Comparison of ENCODE assay signal across 9 cellular contexts in genomic region chr9:133558191-133559126, GRCh38. TPM values are rescaled to one million over a fixed set of nuclear protein-coding genes. Genes with fewer than 3 reads are reported as not detected.
DNase-seq lines count a peak whose midpoint lies in the region; ATAC-seq, FAIRE-seq and TF ChIP-seq lines count a peak whose summit lies in the region.
"Had no signal": no experiment of that assay in that cellular context is flagged by ENCODE, and none has a peak within 500 bp of the region (broad histone marks: within the 10 kb centered on the region; RNA-seq: fewer than 3 reads in every experiment).

No MANE protein-coding gene starts in this region.

- peak overlapping the region; percentile 61 for H3K9ac ChIP-seq in astrocyte (ENCODE audit: low read length)

- H3K4me2 ChIP-seq in astrocyte (ENCODE audit: low read length), result peak overlapping the region; percentile 77

- FAIRE-seq in astrocyte (lab: Jason Lieb, UNC), result peak; percentile 55
- FAIRE-seq: G401.6 had no signal

- H3K36me3 ChIP-seq in astrocyte (ENCODE audit: insufficient read depth, low read length), result no peaks in the 10 kb centered on the region

- H3K4me3 ChIP-seq in astrocyte (ENCODE audit: insufficient read depth, low read depth, low read length), result peak overlapping the region; percentile 39

- H3K9me3 ChIP-seq in astrocyte (ENCODE audit: insufficient read depth, low read depth, low read length), result no peaks in the 10 kb centered on the region

- no peaks in the 10 kb centered on the region for H3K36me3 Mint-ChIP-seq in astrocyte (ENCODE audit: low read depth, unreplicated experiment)

- no peak for TF ChIP-seq CTCF in astrocyte (IDR thresholded peaks at IDR 0.05; ENCODE audit: insufficient read depth, low read depth, low read length)

- peaks cover 16% of the 10 kb centered on the region for H3K27me3 Mint-ChIP-seq in astrocyte (ENCODE audit: low read depth, unreplicated experiment)

- peaks cover 28% of the 10 kb centered on the region for H3K4me1 Mint-ChIP-seq in astrocyte (ENCODE audit: low read depth, unreplicated experiment)

- peaks cover 7% of the 10 kb centered on the region for H3K27me3 ChIP-seq in astrocyte (ENCODE audit: insufficient read depth, low read length)

- H3K27ac Mint-ChIP-seq in astrocyte (ENCODE audit: unreplicated experiment), result peak overlapping the region; percentile 90

- DNase-seq in activated CD4-positive, alpha-beta T cell treated with anti-CD3 and anti-CD28 coated beads for 48 hours, result peak; percentile 65
- DNase-seq in activated CD4-positive, alpha-beta T cell treated with anti-CD3 and anti-CD28 coated beads, Interleukin-2, amount 50 U/mL, for 4 hours, result no peak
- DNase-seq in LHCN-M2 (ENCODE audit: low read depth), result peak; percentile 74
- peak; percentile 78 for DNase-seq in astrocyte (ENCODE audit: low read depth)
- peak; percentile 69 for DNase-seq in inferior parietal cortex (ENCODE audit: extremely low spot score)
- peak; percentile 53 for DNase-seq in stimulated activated CD4-positive, alpha-beta T cell treated with anti-CD3 and anti-CD28 coated beads, Interleukin-4, amount 100 ng/mL, for 24 hours
- DNase-seq in NCI-H2029 treated with DMSO at 0.1 percent for 48 hours (lab: John Stamatoyannopoulos, UW), result no peak

- peaks cover 23% of the 10 kb centered on the region for H3K4me1 ChIP-seq in astrocyte (ENCODE audit: insufficient read depth, low read length)

- no peaks in the 10 kb centered on the region for H3K79me2 ChIP-seq in astrocyte (ENCODE audit: insufficient read depth, low read length)

- ATAC-seq in HG02973 (IDR thresholded peaks at IDR 0.05; ENCODE audit: unreplicated experiment), result no peak

- peak overlapping the region; percentile 27 for H2AFZ ChIP-seq in astrocyte (ENCODE audit: low read depth, low read length)

- H4K20me1 ChIP-seq in astrocyte (ENCODE audit: insufficient read depth, low read length), result no peaks in the 10 kb centered on the region

- peak overlapping the region; percentile 62 for H3K4me3 Mint-ChIP-seq in astrocyte (ENCODE audit: unreplicated experiment)

- H3K9me3 Mint-ChIP-seq in astrocyte (ENCODE audit: unreplicated experiment), result no peaks in the 10 kb centered on the region

- peak overlapping the region; percentile 65 for H3K27ac ChIP-seq in astrocyte (ENCODE audit: low read depth, low read length)

RNA-seq across cellular contexts. Expression of gene ADAMTSL2, which starts 24.0 kb away (rescaled TPM):
- 0.32 TPM in 1 of 2 replicates, not detected in the other for total RNA-seq in LHCN-M2 (2014; rRNA removed)
- polyA plus RNA-seq in LHCN-M2 (2012), result 0.05 TPM
- total RNA-seq in astrocyte, result 0.52 and 0.58 TPM in 2 replicates

RNA-seq across cellular contexts. Expression of gene MYMK, which starts 33.7 kb away (rescaled TPM):
- total RNA-seq in LHCN-M2 (2014; rRNA removed) (0.63 TPM in 1 of 2 replicates, not detected in the other), astrocyte (not detected in 2 replicates)
- polyA plus RNA-seq in LHCN-M2 (2012), result 0.40 TPM

RNA-seq across cellular contexts. Expression of gene FAM163B, which starts 50.7 kb away (rescaled TPM):
- total RNA-seq in LHCN-M2 (2014; rRNA removed), result not detected in 2 replicates
- not detected for polyA plus RNA-seq in LHCN-M2 (2012)
- total RNA-seq in astrocyte, result not detected in 2 replicates

Comparison
In these comparisons a context has a peak if more than half of its experiments do, and no peak if none do; other contexts are left out.
1. DNase-seq: peak in activated CD4-positive, alpha-beta T cell treated with anti-CD3 and anti-CD28 coated beads for 48 hours (single experiment), LHCN-M2 (single experiment), astrocyte (single experiment), inferior parietal cortex (single experiment) and stimulated activated CD4-positive, alpha-beta T cell treated with anti-CD3 and anti-CD28 coated beads, Interleukin-4, amount 100 ng/mL, for 24 hours (single experiment); none in activated CD4-positive, alpha-beta T cell treated with anti-CD3 and anti-CD28 coated beads, Interleukin-2, amount 50 U/mL, for 4 hours (0 of 2) and NCI-H2029 treated with DMSO at 0.1 percent for 48 hours (single experiment).